In genomic region chr9:4969130-4969529, GRCh38 we compare ENCODE assay signal across 23 cellular contexts.
"Had no signal": no experiment of that assay in that cellular context is flagged by ENCODE, and none has a peak within 500 bp of the region (broad histone marks: within the 10 kb centered on the region; RNA-seq: fewer than 3 reads in every experiment).

No MANE protein-coding gene starts in this region.

- DNase-seq: activated CD4-positive, alpha-beta T cell treated with anti-CD3 and anti-CD28 coated beads for 1 hour; activated effector memory CD4-positive, alpha-beta T cell treated with Interleukin-2 at 50 U/mL for 16 hours; activated naive CD4-positive, alpha-beta T cell treated with anti-CD3 and anti-CD28 coated beads, Interleukin-2, amount 10 ng/mL, durations not matched to agents 7 days and 5 days; amniotic stem cell; colonic mucosa; dorsolateral prefrontal cortex; effector memory CD8-positive, alpha-beta T cell; foreskin melanocyte; glutamatergic neuron; left ventricle myocardium superior; mammary epithelial cell; midbrain; ovary; SHP77 treated with DMSO at 0.1 percent for 48 hours; spleen; stimulated activated CD4-positive, alpha-beta T cell treated with anti-CD3 and anti-CD28 coated beads, Interleukin-4, amount 100 ng/mL, for 1 hour; stimulated activated naive CD4-positive, alpha-beta T cell treated with Interleukin-2 at 50 U/mL for 16 hours; SW 1271; T-helper 9 cell had no signal

- FAIRE-seq: endothelial cell of umbilical vein had no signal

- H3K4me1 Mint-ChIP-seq: central memory CD8-positive, alpha-beta T cell; nephron had no signal

- ATAC-seq: effector memory CD8-positive, alpha-beta T cell; esophagus mucosa; left ventricle myocardium superior had no signal

- H3K4me3 Mint-ChIP-seq: central memory CD8-positive, alpha-beta T cell; effector memory CD8-positive, alpha-beta T cell; nephron had no signal

- H3K27ac Mint-ChIP-seq: effector memory CD8-positive, alpha-beta T cell; nephron had no signal

- H3K9me3 Mint-ChIP-seq: nephron had no signal

- H3K27me3 Mint-ChIP-seq: activated naive CD4-positive, alpha-beta T cell treated with anti-CD3 and anti-CD28 coated beads, Interleukin-2, amount 10 ng/mL, durations not matched to agents 7 days and 5 days; central memory CD8-positive, alpha-beta T cell had no signal
